Comparison of ENCODE assay signal across 21 cellular contexts in the genomic region with DNA sequence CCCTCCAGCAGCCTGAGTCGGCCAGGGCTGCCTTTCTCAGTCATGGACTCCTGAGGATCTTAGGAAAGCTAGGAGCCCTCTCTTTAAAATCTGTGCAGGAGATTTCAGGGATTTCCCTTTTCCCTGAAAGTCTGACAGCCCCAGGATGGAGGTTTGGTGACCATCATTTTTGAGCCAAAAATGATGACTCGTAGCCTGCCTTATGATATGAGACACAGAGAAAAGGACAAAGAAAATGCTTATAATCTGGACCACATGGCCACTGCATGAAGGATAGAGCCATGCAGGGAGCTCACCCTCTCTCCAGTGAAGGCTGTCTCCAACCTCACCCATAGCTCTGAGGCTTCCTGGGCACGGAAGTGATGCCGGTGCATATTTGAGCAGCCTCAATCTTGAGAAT.
DNase-seq lines count a peak whose midpoint lies in the region; ATAC-seq and TF ChIP-seq lines count a peak whose summit lies in the region.
"Had no signal": no experiment of that assay in that cellular context is flagged by ENCODE, and none has a peak within 500 bp of the region (broad histone marks: within the 10 kb centered on the region; RNA-seq: fewer than 3 reads in every experiment).

No MANE protein-coding gene starts in this region.

- no peak overlapping the region for H3K4me3 ChIP-seq in fibroblast of mammary gland (ENCODE audit: control insufficient read depth, low read depth, low read length)
- H3K4me3 ChIP-seq in osteoblast (ENCODE audit: insufficient read depth, low read length): no peak overlapping the region
- no peak overlapping the region for H3K4me3 ChIP-seq in heart left ventricle

- intact Hi-C loops in heart left ventricle (cut with DNase I): no loop called here

- 77 to 85% (median 80%) methylated on average over 4 of the region's 4 CpGs for WGBS in heart left ventricle, 4 donors

- TF ChIP-seq CTCF in fibroblast of mammary gland (conservative IDR thresholded peaks at IDR 0.05; ENCODE audit: control insufficient read depth, insufficient read depth, low read depth, low read length) (no peak), osteoblast (IDR thresholded peaks at IDR 0.05; ENCODE audit: extremely low read depth, low read depth, low read length) (no peak), heart left ventricle (IDR thresholded peaks at IDR 0.05) (no peak)

- H3K36me3 ChIP-seq in osteoblast (ENCODE audit: insufficient read depth, low read length) (no peaks in the 10 kb centered on the region), heart left ventricle (no peaks in the 10 kb centered on the region)

- H3K27ac ChIP-seq in osteoblast (ENCODE audit: low read depth, low read length) (no peak overlapping the region), heart left ventricle (no peak overlapping the region)
- H3K27ac ChIP-seq: HL-60, RWPE1 had no signal

- DNase-seq in M059J (ENCODE audit: low read depth) (peak; percentile 34), amniotic stem cell (lab: John Stamatoyannopoulos, UW) (peak; percentile 22), fibroblast of mammary gland (ENCODE audit: low read depth) (peak; percentile 17), osteoblast (ENCODE audit: insufficient read length, low spot score, missing footprints) (peak; percentile 3), heart left ventricle (no peak)
- DNase-seq: ACHN, C1 segment of cervical spinal cord, DMS79, H7, HFFc6, IMR-90, NCI-H1105, NCI-H2107, NCI-H510A, NCI-H774, SIG-M5 had no signal

- H2AFZ ChIP-seq in osteoblast (ENCODE audit: low read length): no peak overlapping the region

- H4K20me1 ChIP-seq in osteoblast (ENCODE audit: insufficient read depth, low read length): no peaks in the 10 kb centered on the region

- no peak overlapping the region for H3K4me2 ChIP-seq in osteoblast (ENCODE audit: insufficient read depth, low read length)

- no peaks in the 10 kb centered on the region for H3K79me2 ChIP-seq in osteoblast (ENCODE audit: insufficient read depth, low read length)

- no peaks in the 10 kb centered on the region for H3K9me3 ChIP-seq in osteoblast (ENCODE audit: low read depth, low read length)
- H3K9me3 ChIP-seq in heart left ventricle: no peaks in the 10 kb centered on the region

- H3K4me1 ChIP-seq in osteoblast (ENCODE audit: insufficient read depth, low read length): no peaks in the 10 kb centered on the region
- peaks cover 0 to 16% (median 2%) of the 10 kb centered on the region in 12 donors for H3K4me1 ChIP-seq in heart left ventricle

- no peak for TF ChIP-seq POLR2A in heart left ventricle (IDR thresholded peaks at IDR 0.05)

- ATAC-seq in heart left ventricle (no peak), HG03439 (IDR thresholded peaks at IDR 0.05; ENCODE audit: unreplicated experiment) (no peak), HG02852 (IDR thresholded peaks at IDR 0.05; ENCODE audit: unreplicated experiment) (no peak)
- ATAC-seq: SK-N-SH treated with all-trans-retinoic acid at 6 μM for 48 hours had no signal

- H3K27me3 ChIP-seq in osteoblast (ENCODE audit: insufficient read depth, low read length): no peaks in the 10 kb centered on the region
- H3K27me3 ChIP-seq in heart left ventricle: no peaks in the 10 kb centered on the region

Comparison
In these comparisons a context has a peak if more than half of its experiments do, and no peak if none do; other contexts are left out.
1. DNase-seq: peak in M059J (single experiment), amniotic stem cell (single experiment), fibroblast of mammary gland (single experiment) and osteoblast (single experiment); none in heart left ventricle (0 of 5).